ENCODE assay signal across 8 cellular contexts in genomic region chr16:22813223-22813945, GRCh38. TPM values are rescaled to one million over a fixed set of nuclear protein-coding genes. Genes with fewer than 3 reads are reported as not detected.
DNase-seq lines count a peak whose midpoint lies in the region; ATAC-seq and TF ChIP-seq lines count a peak whose summit lies in the region.

No MANE protein-coding gene starts in this region.

- TF ChIP-seq CTCF in GM12872 (IDR thresholded peaks at IDR 0.05; ENCODE audit: insufficient read depth, low read depth, low read length) (peak; percentile 38; the same call in 1 of the 3 replicates), epithelial cell of esophagus (IDR thresholded peaks at IDR 0.05; ENCODE audit: insufficient read depth, low read depth, low read length, missing control alignments) (peak; percentile 72), tibial nerve (IDR thresholded peaks at IDR 0.05) (peak in 2 of 5 experiments; percentile 22 to 29)
- no peak for TF ChIP-seq CTCF in CD8-positive, alpha-beta T cell (IDR thresholded peaks at IDR 0.05)

- no peak overlapping the region for H3K4me3 Mint-ChIP-seq in CD8-positive, alpha-beta T cell

- CTCF ChIA-PET in CD8-positive, alpha-beta T cell (lab: Charles Lee), result no interaction called here

- no peak for TF ChIP-seq POLR2A in tibial nerve (IDR thresholded peaks at IDR 0.05)

- no peak for TF ChIP-seq EP300 in tibial nerve (IDR thresholded peaks at IDR 0.05)

- H3K4me1 ChIP-seq in mucosa of rectum (ENCODE audit: control insufficient read depth in 2 of 2, insufficient read depth in 2 of 2, low read length in 2 of 2), result peaks cover 0 to 5% of the 10 kb centered on the region in 2 donors
- H3K4me1 ChIP-seq in tibial nerve, result peaks cover 0 to 20% (median 6%) of the 10 kb centered on the region in 4 donors
- H3K4me1 ChIP-seq in CD8-positive, alpha-beta T cell (ENCODE audit: insufficient read depth, low read length), result no peaks in the 10 kb centered on the region

- ATAC-seq in CD8-positive, alpha-beta T cell, result no peak

- H3K36me3 ChIP-seq in mucosa of rectum (ENCODE audit: control insufficient read depth in 2 of 2, insufficient read depth in 2 of 2, low read length in 2 of 2) (no peaks in the 10 kb centered on the region), tibial nerve (no peaks in the 10 kb centered on the region)
- H3K36me3 ChIP-seq in CD8-positive, alpha-beta T cell (ENCODE audit: insufficient read depth, low read length), result no peaks in the 10 kb centered on the region

- no peak overlapping the region for H3K27ac ChIP-seq in mucosa of rectum (ENCODE audit: low read depth in 2 of 2, low read length in 2 of 2)
- no peak overlapping the region for H3K27ac ChIP-seq in tibial nerve
- H3K27ac ChIP-seq in CD8-positive, alpha-beta T cell (ENCODE audit: low read depth, low read length), result no peak overlapping the region

- no peaks in the 10 kb centered on the region for H3K9me3 Mint-ChIP-seq in CD8-positive, alpha-beta T cell

- H3K27ac Mint-ChIP-seq in CD8-positive, alpha-beta T cell, result no peak overlapping the region

- peak overlapping the region; percentile 37 for H3K4me3 ChIP-seq in epithelial cell of esophagus (ENCODE audit: low read length)
- peak overlapping the region; percentile 22 to 26 for H3K4me3 ChIP-seq in mucosa of rectum (ENCODE audit: low read length in 2 of 2)
- H3K4me3 ChIP-seq in tibial nerve, result peak overlapping the region in 3 of 4 donors; percentile 18 to 46 (median 19)
- no peak overlapping the region for H3K4me3 ChIP-seq in CD8-positive, alpha-beta T cell (ENCODE audit: low read depth, low read length)

- peak overlapping the region in 1 of 2 donors; percentile 34 for H3K9ac ChIP-seq in mucosa of rectum (ENCODE audit: low read depth in 1 of 2, low read length in 2 of 2)

- no peaks in the 10 kb centered on the region for H3K9me3 ChIP-seq in mucosa of rectum (ENCODE audit: control insufficient read depth in 2 of 2, low read length in 2 of 2)
- H3K9me3 ChIP-seq in tibial nerve, result no peaks in the 10 kb centered on the region
- no peaks in the 10 kb centered on the region for H3K9me3 ChIP-seq in CD8-positive, alpha-beta T cell (ENCODE audit: low read length)

- WGBS in tibial nerve, 2 donors, result 2% methylated on average over 42 to 53 of the region's 59 CpGs

- DNase-seq in RPMI8226 (peak; percentile 21), epithelial cell of esophagus (ENCODE audit: low read depth) (peak; percentile 86), tibial nerve (ENCODE audit: low spot score in 2 of 2) (no peak), T-helper 9 cell (no peak), SKM-1 (lab: John Stamatoyannopoulos, UW; ENCODE audit: unreplicated experiment) (no peak)
- no peak for DNase-seq in CD8-positive, alpha-beta T cell

- H3K27me3 ChIP-seq in mucosa of rectum (ENCODE audit: control insufficient read depth in 2 of 2, insufficient read depth in 2 of 2, low read length in 2 of 2) (peaks cover 20 to 28% of the 10 kb centered on the region in 2 donors), tibial nerve (peaks cover 0 to 39% of the 10 kb centered on the region in 2 donors)
- no peaks in the 10 kb centered on the region for H3K27me3 ChIP-seq in CD8-positive, alpha-beta T cell (ENCODE audit: insufficient read depth, low read length)

- intact Hi-C loops in CD8-positive, alpha-beta T cell (cut with DNase I, micrococcal nuclease), result loop anchor here in 1 of 2 experiments (2.0 kb wide), 1 partner anchor 65 kb away; no protein-coding TSS in a partner anchor

- H3K27me3 Mint-ChIP-seq in CD8-positive, alpha-beta T cell (ENCODE audit: low read depth), result peaks cover 42% of the 10 kb centered on the region

- H3K4me1 Mint-ChIP-seq in CD8-positive, alpha-beta T cell (ENCODE audit: low read depth), result no peaks in the 10 kb centered on the region

- H3K36me3 Mint-ChIP-seq in CD8-positive, alpha-beta T cell, result no peaks in the 10 kb centered on the region

- POLR2A ChIA-PET in CD8-positive, alpha-beta T cell (lab: Charles Lee), result no interaction called here

RNA-seq across cellular contexts. Expression of gene HS3ST2, which starts 0.6 kb away (rescaled TPM):
- 1 to 10 TPM in 3 of 4 donors, under 1 TPM in 1; 0.87 to 3.0 (median 2.3) TPM for total RNA-seq in tibial nerve
- total RNA-seq in CD8-positive, alpha-beta T cell, result not detected

Comparison
In these comparisons a context has a peak if more than half of its experiments do, and no peak if none do; other contexts are left out.
1. DNase-seq: peak in RPMI8226 (single experiment) and epithelial cell of esophagus (single experiment); none in tibial nerve (0 of 2), CD8-positive, alpha-beta T cell (0 of 7), T-helper 9 cell (single experiment) and SKM-1 (single experiment).